In the genomic region with DNA sequence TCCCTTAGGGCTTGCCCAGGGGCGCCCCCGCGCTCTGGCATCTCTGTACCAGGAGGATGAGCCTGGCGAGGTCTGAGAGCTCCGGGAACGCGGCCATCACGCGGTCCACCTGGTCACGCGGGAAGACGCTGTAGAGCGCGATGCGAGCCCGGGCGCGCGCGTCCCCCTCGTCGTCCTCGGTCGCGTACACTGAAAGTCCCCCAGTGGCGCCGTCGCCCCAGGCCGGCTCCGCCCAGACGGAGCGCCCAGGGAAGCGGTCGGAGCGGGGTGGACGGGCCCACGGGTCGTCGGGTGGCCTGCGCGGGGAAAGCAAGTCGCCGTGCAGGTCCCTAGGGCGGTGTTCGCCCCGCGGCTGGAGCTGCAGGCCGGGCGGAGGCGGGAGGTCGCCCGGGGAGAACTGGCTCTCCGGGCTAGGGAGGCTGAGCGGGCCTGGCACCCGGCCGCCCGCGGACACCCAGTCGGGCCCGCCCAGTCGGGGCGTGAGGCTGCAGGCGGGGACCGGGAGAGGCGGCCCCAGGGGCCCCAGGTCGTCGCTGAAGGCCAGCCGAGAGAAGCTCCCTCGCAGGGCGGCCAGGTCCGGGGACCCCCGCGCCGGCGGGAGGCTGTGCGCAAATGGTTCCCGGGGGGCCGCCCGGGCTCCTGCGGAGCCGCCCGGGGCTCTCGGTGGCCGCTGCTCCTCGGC, we compare ENCODE assay signal across 1 cellular context.
TF ChIP-seq lines count a peak whose summit lies in the region.

No MANE protein-coding gene starts in this region.

TF ChIP-seq in H1, 55 proteins besides CTCF, POLR2A, EP300 and RAD21:
- TF ChIP-seq HDAC2 (IDR thresholded peaks at IDR 0.05; ENCODE audit: borderline replicate concordance in 1 of 2, low read depth in 2 of 2, low read length in 2 of 2) (no peak), SAP30 (IDR thresholded peaks at IDR 0.05; ENCODE audit: insufficient read depth, insufficient replicate concordance, low read length) (no peak), NRF1 (IDR thresholded peaks at IDR 0.05; ENCODE audit: low read depth, low read length) (no peak), SIRT6 (IDR thresholded peaks at IDR 0.05; ENCODE audit: low read length) (no peak), EZH2 (IDR thresholded peaks at IDR 0.05; ENCODE audit: low read depth, low read length, severe bottlenecking) (peak; percentile 64), SRF (IDR thresholded peaks at IDR 0.05; ENCODE audit: low read depth, low read length) (no peak), KDM5A (IDR thresholded peaks at IDR 0.05; ENCODE audit: low read length) (no peak), BACH1 (IDR thresholded peaks at IDR 0.05; ENCODE audit: low read length) (0 out of 2 replicates have a peak, but pooled peaks have one; percentile 11), CHD2 (IDR thresholded peaks at IDR 0.05; ENCODE audit: low read length) (peak; percentile 55; the same call in 1 of the 2 replicates), NANOG (IDR thresholded peaks at IDR 0.05; ENCODE audit: insufficient read depth, low read depth, low read length, poor library complexity, severe bottlenecking) (no peak), YY1 (IDR thresholded peaks at IDR 0.05; ENCODE audit: low read depth, low read length) (0 out of 2 replicates have a peak, but pooled peaks have one; percentile 18), SUZ12 (IDR thresholded peaks at IDR 0.05; ENCODE audit: low read length) (peak; percentile 48; the same call in 1 of the 2 replicates), CREB1 (IDR thresholded peaks at IDR 0.05) (peak; percentile 21; the same call in 1 of the 2 replicates), BRCA1 (IDR thresholded peaks at IDR 0.05; ENCODE audit: low read depth, low read length) (no peak), PHF8 (conservative IDR thresholded peaks at IDR 0.05; ENCODE audit: low read depth, low read length) (peak; percentile 21; the same call in 1 of the 2 replicates), KDM4A (IDR thresholded peaks at IDR 0.05; ENCODE audit: low read depth, low read length, severe bottlenecking) (peak; percentile 98)
- TF ChIP-seq, protein P1, sequence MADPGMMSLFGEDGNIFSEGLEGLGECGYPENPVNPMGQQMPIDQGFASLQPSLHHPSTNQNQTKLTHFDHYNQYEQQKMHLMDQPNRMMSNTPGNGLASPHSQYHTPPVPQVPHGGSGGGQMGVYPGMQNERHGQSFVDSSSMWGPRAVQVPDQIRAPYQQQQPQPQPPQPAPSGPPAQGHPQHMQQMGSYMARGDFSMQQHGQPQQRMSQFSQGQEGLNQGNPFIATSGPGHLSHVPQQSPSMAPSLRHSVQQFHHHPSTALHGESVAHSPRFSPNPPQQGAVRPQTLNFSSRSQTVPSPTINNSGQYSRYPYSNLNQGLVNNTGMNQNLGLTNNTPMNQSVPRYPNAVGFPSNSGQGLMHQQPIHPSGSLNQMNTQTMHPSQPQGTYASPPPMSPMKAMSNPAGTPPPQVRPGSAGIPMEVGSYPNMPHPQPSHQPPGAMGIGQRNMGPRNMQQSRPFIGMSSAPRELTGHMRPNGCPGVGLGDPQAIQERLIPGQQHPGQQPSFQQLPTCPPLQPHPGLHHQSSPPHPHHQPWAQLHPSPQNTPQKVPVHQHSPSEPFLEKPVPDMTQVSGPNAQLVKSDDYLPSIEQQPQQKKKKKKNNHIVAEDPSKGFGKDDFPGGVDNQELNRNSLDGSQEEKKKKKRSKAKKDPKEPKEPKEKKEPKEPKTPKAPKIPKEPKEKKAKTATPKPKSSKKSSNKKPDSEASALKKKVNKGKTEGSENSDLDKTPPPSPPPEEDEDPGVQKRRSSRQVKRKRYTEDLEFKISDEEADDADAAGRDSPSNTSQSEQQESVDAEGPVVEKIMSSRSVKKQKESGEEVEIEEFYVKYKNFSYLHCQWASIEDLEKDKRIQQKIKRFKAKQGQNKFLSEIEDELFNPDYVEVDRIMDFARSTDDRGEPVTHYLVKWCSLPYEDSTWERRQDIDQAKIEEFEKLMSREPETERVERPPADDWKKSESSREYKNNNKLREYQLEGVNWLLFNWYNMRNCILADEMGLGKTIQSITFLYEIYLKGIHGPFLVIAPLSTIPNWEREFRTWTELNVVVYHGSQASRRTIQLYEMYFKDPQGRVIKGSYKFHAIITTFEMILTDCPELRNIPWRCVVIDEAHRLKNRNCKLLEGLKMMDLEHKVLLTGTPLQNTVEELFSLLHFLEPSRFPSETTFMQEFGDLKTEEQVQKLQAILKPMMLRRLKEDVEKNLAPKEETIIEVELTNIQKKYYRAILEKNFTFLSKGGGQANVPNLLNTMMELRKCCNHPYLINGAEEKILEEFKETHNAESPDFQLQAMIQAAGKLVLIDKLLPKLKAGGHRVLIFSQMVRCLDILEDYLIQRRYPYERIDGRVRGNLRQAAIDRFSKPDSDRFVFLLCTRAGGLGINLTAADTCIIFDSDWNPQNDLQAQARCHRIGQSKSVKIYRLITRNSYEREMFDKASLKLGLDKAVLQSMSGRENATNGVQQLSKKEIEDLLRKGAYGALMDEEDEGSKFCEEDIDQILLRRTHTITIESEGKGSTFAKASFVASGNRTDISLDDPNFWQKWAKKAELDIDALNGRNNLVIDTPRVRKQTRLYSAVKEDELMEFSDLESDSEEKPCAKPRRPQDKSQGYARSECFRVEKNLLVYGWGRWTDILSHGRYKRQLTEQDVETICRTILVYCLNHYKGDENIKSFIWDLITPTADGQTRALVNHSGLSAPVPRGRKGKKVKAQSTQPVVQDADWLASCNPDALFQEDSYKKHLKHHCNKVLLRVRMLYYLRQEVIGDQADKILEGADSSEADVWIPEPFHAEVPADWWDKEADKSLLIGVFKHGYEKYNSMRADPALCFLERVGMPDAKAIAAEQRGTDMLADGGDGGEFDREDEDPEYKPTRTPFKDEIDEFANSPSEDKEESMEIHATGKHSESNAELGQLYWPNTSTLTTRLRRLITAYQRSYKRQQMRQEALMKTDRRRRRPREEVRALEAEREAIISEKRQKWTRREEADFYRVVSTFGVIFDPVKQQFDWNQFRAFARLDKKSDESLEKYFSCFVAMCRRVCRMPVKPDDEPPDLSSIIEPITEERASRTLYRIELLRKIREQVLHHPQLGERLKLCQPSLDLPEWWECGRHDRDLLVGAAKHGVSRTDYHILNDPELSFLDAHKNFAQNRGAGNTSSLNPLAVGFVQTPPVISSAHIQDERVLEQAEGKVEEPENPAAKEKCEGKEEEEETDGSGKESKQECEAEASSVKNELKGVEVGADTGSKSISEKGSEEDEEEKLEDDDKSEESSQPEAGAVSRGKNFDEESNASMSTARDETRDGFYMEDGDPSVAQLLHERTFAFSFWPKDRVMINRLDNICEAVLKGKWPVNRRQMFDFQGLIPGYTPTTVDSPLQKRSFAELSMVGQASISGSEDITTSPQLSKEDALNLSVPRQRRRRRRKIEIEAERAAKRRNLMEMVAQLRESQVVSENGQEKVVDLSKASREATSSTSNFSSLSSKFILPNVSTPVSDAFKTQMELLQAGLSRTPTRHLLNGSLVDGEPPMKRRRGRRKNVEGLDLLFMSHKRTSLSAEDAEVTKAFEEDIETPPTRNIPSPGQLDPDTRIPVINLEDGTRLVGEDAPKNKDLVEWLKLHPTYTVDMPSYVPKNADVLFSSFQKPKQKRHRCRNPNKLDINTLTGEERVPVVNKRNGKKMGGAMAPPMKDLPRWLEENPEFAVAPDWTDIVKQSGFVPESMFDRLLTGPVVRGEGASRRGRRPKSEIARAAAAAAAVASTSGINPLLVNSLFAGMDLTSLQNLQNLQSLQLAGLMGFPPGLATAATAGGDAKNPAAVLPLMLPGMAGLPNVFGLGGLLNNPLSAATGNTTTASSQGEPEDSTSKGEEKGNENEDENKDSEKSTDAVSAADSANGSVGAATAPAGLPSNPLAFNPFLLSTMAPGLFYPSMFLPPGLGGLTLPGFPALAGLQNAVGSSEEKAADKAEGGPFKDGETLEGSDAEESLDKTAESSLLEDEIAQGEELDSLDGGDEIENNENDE (IDR thresholded peaks at IDR 0.05; ENCODE audit: insufficient replicate concordance, low read length), result no peak
- TF ChIP-seq, protein P2, sequence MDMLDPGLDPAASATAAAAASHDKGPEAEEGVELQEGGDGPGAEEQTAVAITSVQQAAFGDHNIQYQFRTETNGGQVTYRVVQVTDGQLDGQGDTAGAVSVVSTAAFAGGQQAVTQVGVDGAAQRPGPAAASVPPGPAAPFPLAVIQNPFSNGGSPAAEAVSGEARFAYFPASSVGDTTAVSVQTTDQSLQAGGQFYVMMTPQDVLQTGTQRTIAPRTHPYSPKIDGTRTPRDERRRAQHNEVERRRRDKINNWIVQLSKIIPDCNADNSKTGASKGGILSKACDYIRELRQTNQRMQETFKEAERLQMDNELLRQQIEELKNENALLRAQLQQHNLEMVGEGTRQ (IDR thresholded peaks at IDR 0.05; ENCODE audit: low read length), result 0 out of 2 replicates have a peak, but pooled peaks have one; percentile 11
- TF ChIP-seq, protein P3, sequence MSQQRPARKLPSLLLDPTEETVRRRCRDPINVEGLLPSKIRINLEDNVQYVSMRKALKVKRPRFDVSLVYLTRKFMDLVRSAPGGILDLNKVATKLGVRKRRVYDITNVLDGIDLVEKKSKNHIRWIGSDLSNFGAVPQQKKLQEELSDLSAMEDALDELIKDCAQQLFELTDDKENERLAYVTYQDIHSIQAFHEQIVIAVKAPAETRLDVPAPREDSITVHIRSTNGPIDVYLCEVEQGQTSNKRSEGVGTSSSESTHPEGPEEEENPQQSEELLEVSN (IDR thresholded peaks at IDR 0.05), result peak; percentile 91
- TF ChIP-seq, protein P4, sequence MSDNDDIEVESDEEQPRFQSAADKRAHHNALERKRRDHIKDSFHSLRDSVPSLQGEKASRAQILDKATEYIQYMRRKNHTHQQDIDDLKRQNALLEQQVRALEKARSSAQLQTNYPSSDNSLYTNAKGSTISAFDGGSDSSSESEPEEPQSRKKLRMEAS (IDR thresholded peaks at IDR 0.05), result peak; percentile 87
